Comparison of ENCODE assay signal across 8 cellular contexts in the genomic region with DNA sequence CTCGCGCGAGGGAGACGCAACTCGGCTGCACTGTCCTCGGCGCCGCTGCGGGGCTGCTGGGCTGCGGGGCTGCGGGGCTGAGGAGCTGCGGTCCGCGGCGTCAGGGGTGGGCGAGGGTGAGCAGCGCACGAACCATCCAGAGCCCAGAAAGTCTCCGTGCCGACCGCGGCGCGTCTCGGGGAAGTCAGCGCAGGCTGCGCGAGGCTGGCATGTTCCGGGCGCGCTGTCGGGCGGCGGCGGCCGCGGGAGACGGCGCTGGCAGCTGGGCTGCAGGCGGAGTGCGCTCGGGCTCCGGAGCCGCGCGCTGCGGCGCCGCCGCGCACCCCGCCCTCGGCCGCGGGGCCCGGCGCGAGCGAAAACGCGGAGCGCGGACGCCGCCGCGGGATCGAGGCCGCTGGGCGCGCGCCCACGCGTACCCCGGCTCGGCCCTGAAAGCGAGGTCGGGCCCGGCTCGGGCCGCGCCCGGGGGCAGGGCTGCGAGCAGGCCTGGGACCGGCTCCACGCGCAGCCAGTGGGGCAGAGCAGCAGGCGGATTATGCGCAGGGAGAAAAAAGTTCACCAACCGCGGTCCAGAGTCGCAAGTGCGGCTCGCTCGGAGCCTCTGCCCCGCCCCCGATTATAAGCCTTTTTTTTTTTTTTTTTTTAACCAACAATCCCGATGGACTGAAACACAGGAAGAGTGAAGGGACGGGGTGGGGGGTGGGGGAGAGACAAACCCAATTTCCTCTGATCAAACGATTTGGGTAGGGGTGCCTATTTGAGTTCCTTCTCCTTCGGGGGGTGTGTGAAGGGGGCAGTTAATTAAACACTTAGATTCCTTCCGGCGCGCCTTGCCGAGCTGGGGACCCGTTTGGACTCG. TPM values are rescaled to one million over a fixed set of nuclear protein-coding genes. Genes with fewer than 3 reads are reported as not detected.
A peak's percentile ranks its signal among the peaks of the same experiment; 100 is the strongest.
DNase-seq lines count a peak whose midpoint lies in the region; ATAC-seq, FAIRE-seq and TF ChIP-seq lines count a peak whose summit lies in the region.

A gene (minus strand): TSS at position 282 of the 859 bp plus-strand sequence. CDS start 117,230 bp downstream, outside the sequence.

- H4K20me1 ChIP-seq in hepatocyte (ENCODE audit: insufficient read depth, poor library complexity, severe bottlenecking) = no peaks in the 10 kb centered on the region

- H3K79me2 ChIP-seq in hepatocyte = peaks cover 44% of the 10 kb centered on the region

- CTCF ChIA-PET in A549 (lab: Yijun Ruan, JAX) = no interaction called here

- H3K9me2 ChIP-seq in hepatocyte (replicated peaks; ENCODE audit: insufficient read depth) = no peaks in the 10 kb centered on the region

- peaks cover 18% of the 10 kb centered on the region; the same call in 1 of the 3 replicates for H3K4me1 ChIP-seq in A549
- peaks cover 5 to 13% of the 10 kb centered on the region in 2 donors for H3K4me1 ChIP-seq in ascending aorta
- H3K4me1 ChIP-seq in hepatocyte (ENCODE audit: insufficient read depth) = peaks cover 24% of the 10 kb centered on the region

- POLR2A ChIA-PET in A549 (lab: Yijun Ruan, JAX) = no interaction called here

- TF ChIP-seq CTCF in A549 (IDR thresholded peaks at IDR 0.05) (no peak), ascending aorta (IDR thresholded peaks at IDR 0.05) (no peak), hepatocyte (IDR thresholded peaks at IDR 0.05; ENCODE audit: poor library complexity) (no peak)

- H3K27me3 ChIP-seq in ascending aorta = no peaks in the 10 kb centered on the region
- no peaks in the 10 kb centered on the region for H3K27me3 ChIP-seq in hepatocyte

- peak within 1 kb of the TSS; percentile 63 for H2AFZ ChIP-seq in hepatocyte

- no peak for FAIRE-seq in A549 (lab: Jason Lieb, UNC)

- DNase-seq in A549 (ENCODE audit: low read depth in 1 of 2, low spot score in 1 of 2) = peak; percentile 24 to 25
- DNase-seq in NCI-H69 (lab: John Stamatoyannopoulos, UW) = peak; percentile 86
- DNase-seq in ascending aorta (ENCODE audit: low spot score in 2 of 2) = peak in 1 of 2 donors; percentile 72
- DNase-seq in hepatocyte (ENCODE audit: low spot score) = peak; percentile 75
- DNase-seq in retina = peak; percentile 84
- DNase-seq in occipital lobe (lab: John Stamatoyannopoulos, UW) = no peak

- H3K9me3 ChIP-seq in A549 (no peaks in the 10 kb centered on the region), ascending aorta (no peaks in the 10 kb centered on the region), hepatocyte (ENCODE audit: low read depth) (no peaks in the 10 kb centered on the region)

- H3K4me2 ChIP-seq in A549 = peak within 1 kb of the TSS; percentile 99
- peak within 1 kb of the TSS; percentile 83 for H3K4me2 ChIP-seq in hepatocyte

- no peak for TF ChIP-seq RAD21 in A549 (conservative IDR thresholded peaks at IDR 0.05 in 1 of 2, IDR thresholded peaks at IDR 0.05 in 1 of 2)

- TF ChIP-seq EP300 in A549 (IDR thresholded peaks at IDR 0.05) = no peak

- TF ChIP-seq POLR2A in A549 (IDR thresholded peaks at IDR 0.05; ENCODE audit: low read length) = no peak

- ATAC-seq in A549 (peak; percentile 82 to 86), GM18502 (IDR thresholded peaks at IDR 0.05; ENCODE audit: poor library complexity, unreplicated experiment) (peak; percentile 75), HG02870 (IDR thresholded peaks at IDR 0.05; ENCODE audit: unreplicated experiment) (peak; percentile 66)

- peak within 1 kb of the TSS; percentile 54 to 84 for H3K27ac ChIP-seq in A549
- peak within 1 kb of the TSS; percentile 23 to 55 for H3K27ac ChIP-seq in ascending aorta
- peak within 1 kb of the TSS; percentile 86 for H3K27ac ChIP-seq in hepatocyte

- H3K36me3 ChIP-seq in ascending aorta (no peaks in the 10 kb centered on the region), hepatocyte (replicated peaks; ENCODE audit: insufficient read depth, low read depth) (no peaks in the 10 kb centered on the region)

- WGBS in A549 (ENCODE audit: missing lambda C conversion rate) = under 1% methylated on average over 21 of the region's 107 CpGs
- under 1% methylated on average over 74 of the region's 107 CpGs for WGBS in hepatocyte (ENCODE audit: low lambda C conversion rate, missing lambda C conversion rate)

- intact Hi-C loops in ascending aorta (cut with DNase I) = loop anchor here (2.0 to 10.0 kb wide), 5 partner anchors 107 to 1385 kb away; a partner anchor contains a TSS

- H3K4me3 ChIP-seq in A549 (peak within 1 kb of the TSS; percentile 73), ascending aorta (peak within 1 kb of the TSS; percentile 77 to 89), hepatocyte (peak within 1 kb of the TSS; percentile 81)

TF ChIP-seq in A549, 52 proteins besides CTCF, POLR2A, EP300 and RAD21:
- TF ChIP-seq, protein P1, sequence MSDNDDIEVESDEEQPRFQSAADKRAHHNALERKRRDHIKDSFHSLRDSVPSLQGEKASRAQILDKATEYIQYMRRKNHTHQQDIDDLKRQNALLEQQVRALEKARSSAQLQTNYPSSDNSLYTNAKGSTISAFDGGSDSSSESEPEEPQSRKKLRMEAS (IDR thresholded peaks at IDR 0.05) = 0 out of 2 replicates have a peak, but pooled peaks have one; percentile 37
- TF ChIP-seq CEBPB (IDR thresholded peaks at IDR 0.05) (no peak), HOXA7 (CRISPR knock-in tag; IDR thresholded peaks at IDR 0.05) (no peak), JUN (IDR thresholded peaks at IDR 0.05) (peak in 1 of 2 experiments; percentile 22; a peak in 1 of 5 replicates)

RNA-seq across cellular contexts. Expression of the gene that starts here (rescaled TPM):
- polyA plus RNA-seq in A549 (2011; rRNA removed) (1.4 and 1.8 TPM in 2 replicates), A549 (2017; fragmentation: RNase III; extraction: RNeasy Plus Mini Kit Qiagen cat#74134 plus additional on column Dnase treatment) (1.1 to 1.5 TPM (median 1.4 TPM) in 3 replicates), hepatocyte (16.5 and 24.8 TPM in 2 replicates)
- polyA plus RNA-seq in A549 (2012; cell fraction: cytosol; rRNA removed) = 0.21 and 0.45 TPM in 2 replicates
- 0.10 and 0.45 TPM in 2 replicates for polyA plus RNA-seq in A549 (2012; cell fraction: nucleus; rRNA removed)
- polyA minus RNA-seq in A549 (2011; rRNA and poly(A)+ RNA removed) = 1.6 and 4.1 TPM in 2 replicates
- total RNA-seq in ascending aorta (1.8 TPM), hepatocyte (23.6 and 25.9 TPM in 2 replicates), occipital lobe (8.7 TPM)
